Comparison of ENCODE assay signal across 1 cellular context in genomic region chr15:67066041-67067021, GRCh38.
TF ChIP-seq lines count a peak whose summit lies in the region.

No MANE protein-coding gene starts in this region.

TF ChIP-seq in K562, 482 proteins besides CTCF, POLR2A, EP300 and RAD21 (continued from another document and continues in another):
- no peak for TF ChIP-seq NKRF (IDR thresholded peaks at IDR 0.05; ENCODE audit: borderline replicate concordance)
- peak; percentile 6 for TF ChIP-seq SAP30 (IDR thresholded peaks at IDR 0.05; ENCODE audit: borderline replicate concordance, insufficient read depth, low read depth, low read length, poor library complexity, severe bottlenecking)
- TF ChIP-seq MYNN (IDR thresholded peaks at IDR 0.05) = no peak
- TF ChIP-seq MYNN (CRISPR knock-in tag; IDR thresholded peaks at IDR 0.05) = no peak
- no peak for TF ChIP-seq PHB (CRISPR knock-in tag; IDR thresholded peaks at IDR 0.05)
- TF ChIP-seq ZBTB40 (IDR thresholded peaks at IDR 0.05) = peak; percentile 64; the same call in 1 of the 2 replicates
- no peak for TF ChIP-seq ZBTB40 (CRISPR knock-in tag; IDR thresholded peaks at IDR 0.05)
- no peak for TF ChIP-seq PRPF4 (IDR thresholded peaks at IDR 0.05; ENCODE audit: insufficient read depth, low read depth, low read length, poor library complexity, severe bottlenecking)
- TF ChIP-seq PCBP1 (IDR thresholded peaks at IDR 0.05; ENCODE audit: low read depth, low read length, poor library complexity, severe bottlenecking) = no peak
- TF ChIP-seq HCFC1 (IDR thresholded peaks at IDR 0.05; ENCODE audit: low read depth, low read length) = no peak
- no peak for TF ChIP-seq MAFK (IDR thresholded peaks at IDR 0.05; ENCODE audit: low read length)
- no peak for TF ChIP-seq RREB1 (CRISPR knock-in tag; IDR thresholded peaks at IDR 0.05)
- TF ChIP-seq ARID2 (IDR thresholded peaks at IDR 0.05) = peak; percentile 20; the same call in 1 of the 2 replicates
- no peak for TF ChIP-seq SRSF1 (IDR thresholded peaks at IDR 0.05; ENCODE audit: low read depth, low read length)
- TF ChIP-seq NCOA1 (IDR thresholded peaks at IDR 0.05; ENCODE audit: low read depth) = 0 out of 2 replicates have a peak, but pooled peaks have one; percentile 11
- no peak for TF ChIP-seq ZNF140 (CRISPR knock-in tag; IDR thresholded peaks at IDR 0.05)
- TF ChIP-seq MECOM (CRISPR knock-in tag; IDR thresholded peaks at IDR 0.05) = no peak
- TF ChIP-seq CBX8 (IDR thresholded peaks at IDR 0.05; ENCODE audit: borderline replicate concordance, extremely low read depth, low read depth, low read length, poor library complexity, severe bottlenecking) = no peak
- TF ChIP-seq KAT7 (CRISPR knock-in tag; IDR thresholded peaks at IDR 0.05; ENCODE audit: borderline replicate concordance) = 0 out of 2 replicates have a peak, but pooled peaks have one; percentile 50
- TF ChIP-seq RB1 (IDR thresholded peaks at IDR 0.05; ENCODE audit: low read depth) = 0 out of 2 replicates have a peak, but pooled peaks have one; percentile 39
- 0 out of 2 replicates have a peak, but pooled peaks have one; percentile 23 for TF ChIP-seq LARP7 (IDR thresholded peaks at IDR 0.05)
- peak; percentile 39 for TF ChIP-seq KDM5B (IDR thresholded peaks at IDR 0.05; ENCODE audit: insufficient replicate concordance, low read depth, low read length)
- TF ChIP-seq ZNF41 (CRISPR knock-in tag; conservative IDR thresholded peaks at IDR 0.05) = no peak
- 0 out of 2 replicates have a peak, but pooled peaks have one; percentile 4 for TF ChIP-seq NCOR1 (IDR thresholded peaks at IDR 0.05)
- TF ChIP-seq POLR3G (IDR thresholded peaks at IDR 0.05; ENCODE audit: extremely low read depth, insufficient read length, insufficient replicate concordance) = no peak
- TF ChIP-seq CHCHD3 (CRISPR knock-in tag; IDR thresholded peaks at IDR 0.05) = no peak
- TF ChIP-seq BCL6 (CRISPR knock-in tag; IDR thresholded peaks at IDR 0.05) = no peak
- TF ChIP-seq VEZF1 (CRISPR knock-in tag; IDR thresholded peaks at IDR 0.05) = 0 out of 2 replicates have a peak, but pooled peaks have one; percentile 11
- no peak for TF ChIP-seq EP400 (IDR thresholded peaks at IDR 0.05)
- no peak for TF ChIP-seq SIX5 (IDR thresholded peaks at IDR 0.05; ENCODE audit: borderline replicate concordance in 1 of 2, insufficient read depth in 1 of 2, low read depth in 1 of 2, low read length in 2 of 2)
- peak; percentile 21; the same call in 1 of the 2 replicates for TF ChIP-seq ETS1 (conservative IDR thresholded peaks at IDR 0.05; ENCODE audit: control insufficient read depth, low read depth, low read length)
- TF ChIP-seq TAF9B (IDR thresholded peaks at IDR 0.05; ENCODE audit: partially characterized antibody) = no peak
- peak in 1 of 2 experiments; percentile 44; a peak in 1 of 4 replicates for TF ChIP-seq FOXK2 (conservative IDR thresholded peaks at IDR 0.05 in 1 of 2, IDR thresholded peaks at IDR 0.05 in 1 of 2; ENCODE audit: low read depth in 2 of 2)
- no peak for TF ChIP-seq NFXL1 (CRISPR knock-in tag; IDR thresholded peaks at IDR 0.05)
- TF ChIP-seq ELK1 (CRISPR knock-in tag; IDR thresholded peaks at IDR 0.05) = no peak
- TF ChIP-seq RBM22 (IDR thresholded peaks at IDR 0.05; ENCODE audit: low read depth, low read length, poor library complexity, severe bottlenecking) = no peak
- TF ChIP-seq PKNOX1 (IDR thresholded peaks at IDR 0.05) = peak; percentile 75
- TF ChIP-seq ZNF143 (CRISPR knock-in tag; IDR thresholded peaks at IDR 0.05) = no peak
- TF ChIP-seq ZNF445 (CRISPR knock-in tag; IDR thresholded peaks at IDR 0.05; ENCODE audit: low read depth) = no peak
- TF ChIP-seq ELF2 (CRISPR knock-in tag; IDR thresholded peaks at IDR 0.05) = no peak
- TF ChIP-seq ZSCAN29 (IDR thresholded peaks at IDR 0.05) = no peak
